8 cellular contexts compared by ENCODE assay signal in the genomic region with DNA sequence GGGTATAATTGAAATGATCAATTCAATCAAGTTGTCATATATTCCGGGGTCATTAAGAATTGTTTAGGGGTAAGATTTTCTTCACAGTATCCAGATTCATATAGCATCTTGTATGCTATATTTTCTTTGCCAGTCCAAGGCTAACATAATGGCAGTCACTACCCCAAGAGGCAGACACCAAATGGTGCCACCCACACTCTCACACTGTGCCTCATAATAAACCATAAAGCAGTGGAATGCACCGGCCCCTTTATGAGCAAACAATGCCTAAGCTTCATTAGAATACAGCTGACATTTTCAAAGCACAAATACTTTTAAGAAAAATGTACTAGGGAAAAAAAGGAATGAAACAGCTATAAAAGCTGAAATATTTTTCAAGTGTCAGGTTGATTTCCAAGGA.
A peak's percentile ranks its signal among the peaks of the same experiment; 100 is the strongest.
DNase-seq lines count a peak whose midpoint lies in the region; ATAC-seq and TF ChIP-seq lines count a peak whose summit lies in the region.

No MANE protein-coding gene starts in this region.

- no peaks in the 10 kb centered on the region for H3K27me3 ChIP-seq in AG04450 (ENCODE audit: control insufficient read depth, insufficient read depth, low read length)
- no peaks in the 10 kb centered on the region for H3K27me3 ChIP-seq in Panc1 (ENCODE audit: control insufficient read depth, insufficient read depth, low read length)
- no peaks in the 10 kb centered on the region for H3K27me3 ChIP-seq in tibial artery

- H3K36me3 ChIP-seq in Panc1 (ENCODE audit: control insufficient read depth, insufficient read depth, low read length) = peaks cover 4% of the 10 kb centered on the region; the same call in 1 of the 2 replicates
- peaks cover 6% of the 10 kb centered on the region for H3K36me3 ChIP-seq in mesodermal cell (ENCODE audit: control insufficient read depth, insufficient read depth, low read length)
- no peaks in the 10 kb centered on the region for H3K36me3 ChIP-seq in tibial artery

- peak overlapping the region; percentile 79 for H3K4me3 Mint-ChIP-seq in chondrocyte (ENCODE audit: unreplicated experiment)

- in situ Hi-C loops in Panc1 (cut with HindIII; ENCODE audit: low pct_unique_long_range_greater_than_20kb, low sequenced_read_pairs) = no loop called here

- H3K4me1 Mint-ChIP-seq in chondrocyte (ENCODE audit: low read depth) = peaks cover 19% of the 10 kb centered on the region

- TF ChIP-seq CTCF in AG04450 (IDR thresholded peaks at IDR 0.05; ENCODE audit: low read depth, low read length) (no peak), GM12875 (IDR thresholded peaks at IDR 0.05; ENCODE audit: borderline replicate concordance, insufficient read depth, low read depth, low read length) (no peak), Panc1 (IDR thresholded peaks at IDR 0.05) (no peak), chondrocyte (IDR thresholded peaks at IDR 0.05) (no peak), tibial artery (IDR thresholded peaks at IDR 0.05) (no peak)

- WGBS in mesodermal cell (ENCODE audit: insufficient coverage in 2 of 2), 2 experiments = no CpG with 5 or more reads among the region's 2 CpGs

- ATAC-seq in HG03280 (IDR thresholded peaks at IDR 0.05; ENCODE audit: unreplicated experiment) = peak; percentile 55
- peak; percentile 82 for ATAC-seq in Panc1

- H3K4me1 ChIP-seq in Panc1 (ENCODE audit: control insufficient read depth, insufficient read depth, low read length) = peaks cover 26% of the 10 kb centered on the region
- H3K4me1 ChIP-seq in mesodermal cell (ENCODE audit: control insufficient read depth, insufficient read depth, low read length, poor library complexity, severe bottlenecking) = no peaks in the 10 kb centered on the region
- peaks cover 0 to 26% (median 6%) of the 10 kb centered on the region in 4 donors for H3K4me1 ChIP-seq in tibial artery

- H3K27me3 Mint-ChIP-seq in chondrocyte (ENCODE audit: low read depth) = no peaks in the 10 kb centered on the region

- POLR2A ChIA-PET in AG04450 (lab: Yijun Ruan, JAX) = no interaction called here
- POLR2A ChIA-PET in Panc1 (lab: Charles Lee) = no interaction called here

- intact Hi-C loops in Panc1 (cut with micrococcal nuclease; ENCODE audit: unreplicated experiment) = loop anchor here (2.0 kb wide), 1 partner anchor 65 kb away; no protein-coding TSS in a partner anchor
- intact Hi-C loops in tibial artery (cut with DNase I; ENCODE audit: low total_unique reads) = no loop called here

- BruUV-seq in Panc1 (replicated peaks; lab: Mats Ljungman, UMichigan) = TSS peak; percentile 78

- H3K4me3 ChIP-seq in AG04450 (ENCODE audit: low read depth, low read length) = peak overlapping the region; percentile 62
- H3K4me3 ChIP-seq in GM12875 (ENCODE audit: low read depth, low read length) = peak overlapping the region; percentile 32
- H3K4me3 ChIP-seq in Panc1 (ENCODE audit: low read depth in 2 of 2, low read length in 2 of 2) = peak overlapping the region; percentile 54 to 59
- H3K4me3 ChIP-seq in mesodermal cell (ENCODE audit: extremely low read depth, insufficient read depth, low read length, poor library complexity, severe bottlenecking) = peak overlapping the region; percentile 49
- peak overlapping the region; percentile 49 to 50 for H3K4me3 ChIP-seq in tibial artery

- no peak overlapping the region for H3K27ac ChIP-seq in AG04450 (ENCODE audit: low read depth, low read length)
- peak overlapping the region; percentile 89 for H3K27ac ChIP-seq in Panc1 (ENCODE audit: low read length)
- H3K27ac ChIP-seq in mesodermal cell (ENCODE audit: low read depth, low read length, severe bottlenecking) = peak overlapping the region; percentile 37
- peak overlapping the region in 1 of 2 donors; percentile 50 for H3K27ac ChIP-seq in tibial artery

- peak overlapping the region; percentile 74 for H3K27ac Mint-ChIP-seq in chondrocyte (ENCODE audit: unreplicated experiment)

- DNase-seq in AG04450 (ENCODE audit: low read depth, low spot score) (no peak), Panc1 (ENCODE audit: low read depth, low spot score) (no peak), chondrocyte (ENCODE audit: low spot score) (no peak), tibial artery (no peak), NCI-H1048 (lab: John Stamatoyannopoulos, UW) (no peak)

- H3K9me3 ChIP-seq in AG04450 (ENCODE audit: control insufficient read depth, insufficient read depth, low read length) = no peaks in the 10 kb centered on the region
- no peaks in the 10 kb centered on the region for H3K9me3 ChIP-seq in Panc1 (ENCODE audit: control insufficient read depth, insufficient read depth, low read depth, low read length)
- no peaks in the 10 kb centered on the region for H3K9me3 ChIP-seq in mesodermal cell (ENCODE audit: control insufficient read depth, low read length)
- no peaks in the 10 kb centered on the region for H3K9me3 ChIP-seq in tibial artery

- H3K36me3 Mint-ChIP-seq in chondrocyte (ENCODE audit: low read depth) = peaks cover 1% of the 10 kb centered on the region

- H3K9me3 Mint-ChIP-seq in chondrocyte (ENCODE audit: low read depth) = no peaks in the 10 kb centered on the region

- CTCF ChIA-PET in AG04450 (lab: Charles Lee) (interaction anchor here (0.6 to 1.2 kb wide), 3 partner anchors 9 to 253 kb away, joined by 3 to 15 read pairs (median 3); no protein-coding TSS in a partner anchor), Panc1 (lab: Charles Lee) (no interaction called here)
